In genomic region chr3:40842714-40843113, GRCh38 we compare ENCODE assay signal across 28 cellular contexts.
"Had no signal": no experiment of that assay in that cellular context is flagged by ENCODE, and none has a peak within 500 bp of the region (broad histone marks: within the 10 kb centered on the region; RNA-seq: fewer than 3 reads in every experiment).

No MANE protein-coding gene starts in this region.

- H3K36me3 Mint-ChIP-seq: mesothelial cell of epicardium had no signal

- H3K4me1 Mint-ChIP-seq: memory B cell had no signal

- H3K27ac Mint-ChIP-seq: dendritic cell treated with granulocyte-macrophage colony-stimulating factor and Interleukin-4, amounts not matched to agents 40 ng/mL and 50 ng/mL, for 4 days; effector memory CD8-positive, alpha-beta T cell; endodermal cell; memory B cell; mesothelial cell of epicardium had no signal

- H3K27me3 ChIP-seq: colonic mucosa, esophagus squamous epithelium, gastrocnemius medialis, heart right ventricle, left lung had no signal

- H3K9me3 ChIP-seq: colonic mucosa, gastrocnemius medialis, left lung, lower lobe of right lung, mucosa of descending colon had no signal

- FAIRE-seq: endometrium, islet of Langerhans, keratinocyte had no signal

- ATAC-seq: effector memory CD8-positive, alpha-beta T cell; esophagus mucosa; gastrocnemius medialis; heart right ventricle; left cardiac atrium; left lung; left ventricle myocardium superior; lower lobe of right lung; mucosa of descending colon had no signal

- H3K36me3 ChIP-seq: colonic mucosa, esophagus squamous epithelium, gastrocnemius medialis, heart right ventricle, left lung, lower lobe of right lung had no signal

- H3K27ac ChIP-seq: colonic mucosa, epithelial cell of prostate, esophagus squamous epithelium, gastrocnemius medialis, left lung, lower lobe of right lung had no signal

- H3K4me3 Mint-ChIP-seq: dendritic cell treated with granulocyte-macrophage colony-stimulating factor and Interleukin-4, amounts not matched to agents 40 ng/mL and 50 ng/mL, for 4 days; effector memory CD8-positive, alpha-beta T cell; endodermal cell; memory B cell; mesothelial cell of epicardium had no signal

- H3K4me3 ChIP-seq: colonic mucosa, esophagus squamous epithelium, gastrocnemius medialis, heart right ventricle, left lung, lower lobe of right lung, mucosa of descending colon had no signal

- DNase-seq: cerebellar nuclear complex; colonic mucosa; cortex of kidney; effector CD8-positive, alpha-beta T cell; effector memory CD8-positive, alpha-beta T cell; endodermal cell; erythroblast; esophagus squamous epithelium; foreskin fibroblast; foreskin melanocyte; gastrocnemius medialis; glutamatergic neuron; head of caudate nucleus; heart right ventricle; hippocampal formation; left cardiac atrium; left lung; left ventricle myocardium superior; lower lobe of right lung; mucosa of descending colon had no signal

- H3K4me1 ChIP-seq: colonic mucosa, esophagus squamous epithelium, gastrocnemius medialis, left lung, lower lobe of right lung had no signal

- H3K27me3 Mint-ChIP-seq: dendritic cell treated with granulocyte-macrophage colony-stimulating factor and Interleukin-4, amounts not matched to agents 40 ng/mL and 50 ng/mL, for 4 days had no signal

- H3K9me3 Mint-ChIP-seq: effector memory CD8-positive, alpha-beta T cell; endodermal cell; mesothelial cell of epicardium had no signal
